23 cellular contexts compared by ENCODE assay signal in genomic region chr5:54561646-54562045, GRCh38.
"Had no signal": no experiment of that assay in that cellular context is flagged by ENCODE, and none has a peak within 500 bp of the region (broad histone marks: within the 10 kb centered on the region; RNA-seq: fewer than 3 reads in every experiment).

No MANE protein-coding gene starts in this region.

- ATAC-seq: naive thymus-derived CD8-positive, alpha-beta T cell; natural killer cell treated with Interleukin-12 subunit alpha and Interleukin-12 subunit beta and Interleukin-15 and Interleukin-18, amount 100 ng/mL, for 72 hours; pancreas; right cardiac atrium; right lobe of liver; stimulated activated memory B cell treated with anti-CD40 and anti-IgM and Interleukin-4, amounts not matched to agents 10 μg/mL and 1 μg/mL and 100 μg/mL, for 72 hours; stimulated activated naive CD8-positive, alpha-beta T cell treated with anti-CD3 and anti-CD28 coated beads, Interleukin-15, amount 100 ng/mL, for 72 hours; stimulated activated naive CD8-positive, alpha-beta T cell treated with anti-CD3 and anti-CD28 coated beads, Interleukin-15, Interleukin-2, amounts not matched to agents 100 U/mL and 50 U/mL, for 24 hours; upper lobe of right lung had no signal

- DNase-seq: naive thymus-derived CD8-positive, alpha-beta T cell; nephron progenitor cell; nucleus accumbens; pancreas; right cardiac atrium; right lobe of liver; sigmoid colon; small intestine; stimulated activated CD4-positive, alpha-beta T cell treated with anti-CD3 and anti-CD28 coated beads, Interleukin-15, amount 100 ng/mL, for 24 hours; stimulated activated CD4-positive, alpha-beta T cell treated with anti-CD3 and anti-CD28 coated beads, Interleukin-4, amount 100 ng/mL, for 1 hour; stimulated activated CD4-positive, alpha-beta T cell treated with anti-CD3 and anti-CD28 coated beads, Interleukin-4, amount 100 ng/mL, for 4 hours; stimulated activated CD8-positive, alpha-beta memory T cell treated with anti-CD3 and anti-CD28 coated beads, Interleukin-4, amount 100 ng/mL, for 48 hours; stimulated activated naive CD4-positive, alpha-beta T cell; stimulated activated naive CD8-positive, alpha-beta T cell treated with anti-CD3 and anti-CD28 coated beads, Interleukin-15, amount 100 ng/mL, for 72 hours; stimulated activated naive CD8-positive, alpha-beta T cell treated with anti-CD3 and anti-CD28 coated beads, Interleukin-15, Interleukin-2, amounts not matched to agents 100 U/mL and 50 U/mL, for 24 hours; substantia nigra; testis; tibial artery; transverse colon; upper lobe of right lung; uterus had no signal
